33 cellular contexts compared by ENCODE assay signal in the genomic region with DNA sequence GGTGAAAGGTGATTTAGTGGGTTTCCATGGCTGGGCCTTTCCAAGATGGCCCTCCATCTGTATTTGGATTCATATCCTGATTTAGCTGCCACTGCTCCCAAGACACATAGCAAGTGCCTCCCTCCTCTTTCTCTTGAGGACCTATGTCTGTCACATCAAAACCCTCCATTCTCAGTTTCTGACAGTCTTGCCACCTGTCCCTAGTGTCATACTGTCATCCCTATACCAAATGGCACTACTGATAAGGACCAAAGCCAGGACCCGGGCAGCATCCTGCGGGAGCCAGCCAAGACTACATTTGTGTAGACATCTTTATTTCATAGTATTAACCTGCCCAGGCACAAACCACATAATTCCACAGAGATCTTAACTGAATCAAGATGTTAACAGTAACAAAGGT. TPM values are rescaled to one million over a fixed set of nuclear protein-coding genes. Genes with fewer than 3 reads are reported as not detected.
"Had no signal": no experiment of that assay in that cellular context is flagged by ENCODE, and none has a peak within 500 bp of the region (broad histone marks: within the 10 kb centered on the region; RNA-seq: fewer than 3 reads in every experiment).

No MANE protein-coding gene starts in this region.

- FAIRE-seq: RCC 7860 had no signal

- H3K27me3 ChIP-seq: MG63 had no signal

- H3K4me3 ChIP-seq: MG63, PC-9, SJCRH30, SK-N-MC had no signal

- H2AFZ ChIP-seq: PC-9 had no signal

- H3K4me1 ChIP-seq: SJCRH30 had no signal

- H3K9me3 ChIP-seq: SJCRH30 had no signal

- ATAC-seq: Right ventricle myocardium inferior had no signal

- DNase-seq: Kasumi-1, KG1, MG63, NCI-H1048, NCI-H1092 treated with DMSO at 0.1 percent for 48 hours, NCI-H1105 treated with DMSO at 0.1 percent for 48 hours, NCI-H1417, NCI-H1436, NCI-H146, NCI-H1694, NCI-H187, NCI-H1930, NCI-H2029 treated with DMSO at 0.1 percent for 48 hours, NCI-H2081 treated with DMSO at 0.1 percent for 48 hours, NCI-H2107, NCI-H2171, NCI-H226, NCI-H446 treated with DMSO at 0.1 percent for 48 hours, NCI-H510A, NCI-H524, NCI-H526, NCI-H748 treated with DMSO at 0.1 percent for 48 hours, PC-9, SHP77, SIG-M5 had no signal

- H3K4me2 ChIP-seq: PC-9 had no signal

- H3K27ac ChIP-seq: PC-9, RWPE1, SJCRH30, SK-N-MC had no signal

- H3K36me3 ChIP-seq: MG63, SJCRH30 had no signal

RNA-seq across cellular contexts. Expression of gene PNLIPRP2, which starts 34.8 kb away (rescaled TPM):
- total RNA-seq: M059J, OCI-LY7, PC-9, Right ventricle myocardium inferior, RPMI7951, SJCRH30 had no signal
